Comparison of ENCODE assay signal across 22 cellular contexts in the genomic region with DNA sequence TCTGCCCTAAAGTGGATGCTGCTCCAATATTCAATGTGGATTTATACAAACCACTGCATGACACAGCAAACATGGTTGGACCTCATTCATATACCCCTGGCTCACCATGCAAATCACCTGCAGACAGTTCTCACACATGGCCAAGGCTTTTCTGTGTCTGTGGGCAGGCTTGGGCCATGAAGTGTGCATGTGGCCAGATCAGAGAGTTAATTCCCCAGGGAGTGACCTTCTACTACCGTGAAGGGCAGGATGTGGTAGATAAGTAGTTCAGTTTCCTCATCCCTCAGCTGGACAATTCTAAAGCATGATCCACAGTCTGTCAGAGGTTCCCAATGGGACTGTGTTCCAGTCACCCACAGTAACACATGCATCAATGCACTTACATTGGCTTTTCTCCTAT.
A peak's percentile ranks its signal among the peaks of the same experiment; 100 is the strongest.
DNase-seq lines count a peak whose midpoint lies in the region; ATAC-seq lines count a peak whose summit lies in the region.
"Had no signal": no experiment of that assay in that cellular context is flagged by ENCODE, and none has a peak within 500 bp of the region (broad histone marks: within the 10 kb centered on the region; RNA-seq: fewer than 3 reads in every experiment).

No MANE protein-coding gene starts in this region.

- no peak overlapping the region for H3K27ac Mint-ChIP-seq in stimulated activated memory B cell treated with anti-CD40 and anti-IgM and Interleukin-4, amounts not matched to agents 10 μg/mL and 1 μg/mL and 100 μg/mL, for 72 hours
- H3K27ac Mint-ChIP-seq: CD14-positive monocyte, H9 had no signal

- no peak overlapping the region for H3K4me3 Mint-ChIP-seq in stimulated activated memory B cell treated with anti-CD40 and anti-IgM and Interleukin-4, amounts not matched to agents 10 μg/mL and 1 μg/mL and 100 μg/mL, for 72 hours
- H3K4me3 Mint-ChIP-seq: CD14-positive monocyte, H9 had no signal

- H3K27me3 Mint-ChIP-seq in stimulated activated memory B cell treated with anti-CD40 and anti-IgM and Interleukin-4, amounts not matched to agents 10 μg/mL and 1 μg/mL and 100 μg/mL, for 72 hours = no peaks in the 10 kb centered on the region

- peaks cover 10% of the 10 kb centered on the region for H3K36me3 Mint-ChIP-seq in stimulated activated memory B cell treated with anti-CD40 and anti-IgM and Interleukin-4, amounts not matched to agents 10 μg/mL and 1 μg/mL and 100 μg/mL, for 72 hours
- H3K36me3 Mint-ChIP-seq: CD14-positive monocyte had no signal

- peaks cover 11% of the 10 kb centered on the region for H3K9me3 Mint-ChIP-seq in stimulated activated memory B cell treated with anti-CD40 and anti-IgM and Interleukin-4, amounts not matched to agents 10 μg/mL and 1 μg/mL and 100 μg/mL, for 72 hours

- DNase-seq in NCI-H526 treated with DMSO at 0.1 percent for 48 hours (lab: John Stamatoyannopoulos, UW) = peak; percentile 35
- DNase-seq in activated CD4-positive, alpha-beta T cell treated with anti-CD3 and anti-CD28 coated beads, Interleukin-2, amount 50 U/mL, for 1 hour = no peak
- DNase-seq in SKM-1 treated with dmso at 0.1 percent for 144 hours (lab: John Stamatoyannopoulos, UW; ENCODE audit: unreplicated experiment) = no peak
- no peak for DNase-seq in NCI-H1417 (lab: John Stamatoyannopoulos, UW)
- DNase-seq: DMS 273 treated with DMSO at 0.1 percent for 48 hours; H9; IMR-90; Kasumi-1; MM.1S; NCI-H1105; NCI-H1694 treated with DMSO at 0.1 percent for 48 hours; NCI-H2107; NCI-H2227 treated with DMSO at 0.1 percent for 48 hours; NCI-H69; NK-92 treated with Interleukin-12 subunit alpha and Interleukin-12 subunit beta, amount 100 ng/mL, for 24 hours; OCI-M1; SJCRH30; SW 1271 had no signal

- peaks cover 13% of the 10 kb centered on the region for H3K4me1 Mint-ChIP-seq in stimulated activated memory B cell treated with anti-CD40 and anti-IgM and Interleukin-4, amounts not matched to agents 10 μg/mL and 1 μg/mL and 100 μg/mL, for 72 hours
- H3K4me1 Mint-ChIP-seq: H9 had no signal

- ATAC-seq in GM18861 (IDR thresholded peaks at IDR 0.05; ENCODE audit: unreplicated experiment) (peak; percentile 89), HG02943 (IDR thresholded peaks at IDR 0.05; ENCODE audit: low read depth, unreplicated experiment) (peak; percentile 67)
- peak; percentile 48 for ATAC-seq in stimulated activated memory B cell treated with anti-CD40 and anti-IgM and Interleukin-4, amounts not matched to agents 10 μg/mL and 1 μg/mL and 100 μg/mL, for 72 hours
